In genomic region chr2:64104944-64105343, GRCh38 we compare ENCODE assay signal across 14 cellular contexts. TPM values are rescaled to one million over a fixed set of nuclear protein-coding genes. Genes with fewer than 3 reads are reported as not detected.
DNase-seq lines count a peak whose midpoint lies in the region; ATAC-seq, FAIRE-seq and TF ChIP-seq lines count a peak whose summit lies in the region.
"Had no signal": no experiment of that assay in that cellular context is flagged by ENCODE, and none has a peak within 500 bp of the region (broad histone marks: within the 10 kb centered on the region; RNA-seq: fewer than 3 reads in every experiment).

No MANE protein-coding gene starts in this region.

- H3K4me3 ChIP-seq in pancreas = no peak overlapping the region
- H3K4me3 ChIP-seq: GM23338, skin epidermis had no signal

- DNase-seq in H54 (ENCODE audit: insufficient read length, low spot score) (no peak), NCI-H748 (lab: John Stamatoyannopoulos, UW; ENCODE audit: unreplicated experiment) (peak; percentile 45), dermis blood vessel endothelial cell (peak; percentile 37), pancreas (no peak)
- DNase-seq in naive thymus-derived CD8-positive, alpha-beta T cell = no peak
- no peak for DNase-seq in activated T-helper 2 cell treated with anti-CD3 and anti-CD28 coated beads, Interferon-gamma antibody, Interleukin-2, Interleukin-4, amounts not matched to agents 10 μg/mL and 5 μg/mL and 100 μg/mL, durations not matched to agents 14 hours and 24 hours and 36 hours (ENCODE audit: low spot score)
- DNase-seq: activated CD8-positive, alpha-beta memory T cell treated with anti-CD3 and anti-CD28 coated beads, Interleukin-2, amount 10 ng/mL, durations not matched to agents 7 days and 5 days; NCI-H1930 had no signal

- no peaks in the 10 kb centered on the region for H3K9me3 Mint-ChIP-seq in naive thymus-derived CD8-positive, alpha-beta T cell
- H3K9me3 Mint-ChIP-seq in activated T-helper 2 cell treated with anti-CD3 and anti-CD28 coated beads, Interferon-gamma antibody, Interleukin-2, Interleukin-4, amounts not matched to agents 10 μg/mL and 5 μg/mL and 100 μg/mL, durations not matched to agents 14 hours and 24 hours and 36 hours = no peaks in the 10 kb centered on the region
- H3K9me3 Mint-ChIP-seq: GM23338, neural crest cell had no signal

- POLR2A ChIA-PET in naive thymus-derived CD8-positive, alpha-beta T cell (lab: Charles Lee) = no interaction called here

- H3K36me3 Mint-ChIP-seq in naive thymus-derived CD8-positive, alpha-beta T cell = peaks cover 5 to 47% (median 17%) of the 10 kb centered on the region in 3 donors
- H3K36me3 Mint-ChIP-seq in activated T-helper 2 cell treated with anti-CD3 and anti-CD28 coated beads, Interferon-gamma antibody, Interleukin-2, Interleukin-4, amounts not matched to agents 10 μg/mL and 5 μg/mL and 100 μg/mL, durations not matched to agents 14 hours and 24 hours and 36 hours (ENCODE audit: low read depth) = peaks cover 73% of the 10 kb centered on the region

- peak; percentile 57 for FAIRE-seq in H54 (lab: Jason Lieb, UNC)
- peak; percentile 64 for FAIRE-seq in pancreas (lab: Jason Lieb, UNC)
- FAIRE-seq: frontal cortex, TTC549 had no signal

- peaks cover 15 to 61% (median 52%) of the 10 kb centered on the region in 4 donors for H3K4me1 Mint-ChIP-seq in naive thymus-derived CD8-positive, alpha-beta T cell
- peaks cover 50% of the 10 kb centered on the region for H3K4me1 Mint-ChIP-seq in activated T-helper 2 cell treated with anti-CD3 and anti-CD28 coated beads, Interferon-gamma antibody, Interleukin-2, Interleukin-4, amounts not matched to agents 10 μg/mL and 5 μg/mL and 100 μg/mL, durations not matched to agents 14 hours and 24 hours and 36 hours (ENCODE audit: low read depth)

- TF ChIP-seq CTCF in pancreas (IDR thresholded peaks at IDR 0.05) = no peak

- intact Hi-C loops in pancreas (cut with DNase I) = no loop called here
- intact Hi-C loops in activated T-helper 2 cell treated with anti-CD3 and anti-CD28 coated beads, Interferon-gamma antibody, Interleukin-2, Interleukin-4, amounts not matched to agents 10 μg/mL and 5 μg/mL and 100 μg/mL, durations not matched to agents 14 hours and 24 hours and 36 hours (cut with micrococcal nuclease) = no loop called here

- H3K27me3 ChIP-seq in pancreas = no peaks in the 10 kb centered on the region

- peaks cover 0 to 11% (median 0%) of the 10 kb centered on the region in 3 donors for H3K36me3 ChIP-seq in pancreas

- ATAC-seq in pancreas (peak; percentile 57 to 72 (median 63)), HG03354 (IDR thresholded peaks at IDR 0.05; ENCODE audit: poor library complexity, severe bottlenecking, unreplicated experiment) (no peak)
- ATAC-seq in naive thymus-derived CD8-positive, alpha-beta T cell = no peak
- ATAC-seq: activated CD8-positive, alpha-beta memory T cell treated with anti-CD3 and anti-CD28 coated beads, Interleukin-2, amount 10 ng/mL, durations not matched to agents 7 days and 5 days; GM23338 had no signal

- H3K4me3 Mint-ChIP-seq in naive thymus-derived CD8-positive, alpha-beta T cell = no peak overlapping the region
- no peak overlapping the region for H3K4me3 Mint-ChIP-seq in activated T-helper 2 cell treated with anti-CD3 and anti-CD28 coated beads, Interferon-gamma antibody, Interleukin-2, Interleukin-4, amounts not matched to agents 10 μg/mL and 5 μg/mL and 100 μg/mL, durations not matched to agents 14 hours and 24 hours and 36 hours (ENCODE audit: low read depth)
- H3K4me3 Mint-ChIP-seq: activated CD8-positive, alpha-beta memory T cell treated with anti-CD3 and anti-CD28 coated beads, Interleukin-2, amount 10 ng/mL, durations not matched to agents 7 days and 5 days; GM23338; neural crest cell had no signal

- peaks cover 31 to 44% (median 44%) of the 10 kb centered on the region in 3 donors for H3K4me1 ChIP-seq in pancreas

- peak overlapping the region in 3 of 10 donors; percentile 41 to 63 (median 44) for H3K27ac Mint-ChIP-seq in naive thymus-derived CD8-positive, alpha-beta T cell
- no peak overlapping the region for H3K27ac Mint-ChIP-seq in activated T-helper 2 cell treated with anti-CD3 and anti-CD28 coated beads, Interferon-gamma antibody, Interleukin-2, Interleukin-4, amounts not matched to agents 10 μg/mL and 5 μg/mL and 100 μg/mL, durations not matched to agents 14 hours and 24 hours and 36 hours
- H3K27ac Mint-ChIP-seq: activated CD8-positive, alpha-beta memory T cell treated with anti-CD3 and anti-CD28 coated beads, Interleukin-2, amount 10 ng/mL, durations not matched to agents 7 days and 5 days; GM23338 had no signal

- H3K27ac ChIP-seq in pancreas = peak overlapping the region in 2 of 4 donors; percentile 50 to 53

- no peaks in the 10 kb centered on the region for H3K9me3 ChIP-seq in pancreas

- WGBS in pancreas, 2 donors = 3 to 7% methylated on average over 1 of the region's 1 CpG

- no peaks in the 10 kb centered on the region for H3K27me3 Mint-ChIP-seq in naive thymus-derived CD8-positive, alpha-beta T cell
- no peaks in the 10 kb centered on the region for H3K27me3 Mint-ChIP-seq in activated T-helper 2 cell treated with anti-CD3 and anti-CD28 coated beads, Interferon-gamma antibody, Interleukin-2, Interleukin-4, amounts not matched to agents 10 μg/mL and 5 μg/mL and 100 μg/mL, durations not matched to agents 14 hours and 24 hours and 36 hours (ENCODE audit: low read depth)
- H3K27me3 Mint-ChIP-seq: activated CD8-positive, alpha-beta memory T cell treated with anti-CD3 and anti-CD28 coated beads, Interleukin-2, amount 10 ng/mL, durations not matched to agents 7 days and 5 days had no signal

- no peak for TF ChIP-seq POLR2A in H54 (IDR thresholded peaks at IDR 0.05; ENCODE audit: low read depth, low read length)

RNA-seq across cellular contexts. Expression of gene PELI1, which starts 39.3 kb away (rescaled TPM):
- total RNA-seq in dermis blood vessel endothelial cell (48.8 and 53.0 TPM in 2 replicates), pancreas (10 to 100 TPM in 4 of 6 donors, 1 to 10 TPM in 2; 5.5 to 15.9 (median 11.3) TPM)
- 1 to 10 TPM; 5.7 to 8.0 TPM for polyA plus RNA-seq in pancreas
- 10 to 100 TPM; 26.9 to 27.8 TPM for total RNA-seq in naive thymus-derived CD8-positive, alpha-beta T cell
- polyA plus RNA-seq in naive thymus-derived CD8-positive, alpha-beta T cell = 1 to 10 TPM; 4.7 to 5.8 (median 5.3) TPM
- total RNA-seq in activated T-helper 2 cell treated with anti-CD3 and anti-CD28 coated beads, Interferon-gamma antibody, Interleukin-2, Interleukin-4, amounts not matched to agents 10 μg/mL and 5 μg/mL and 100 μg/mL, durations not matched to agents 14 hours and 24 hours and 36 hours = 21.6 and 25.1 TPM in 2 replicates

Comparison
In these comparisons a context has a peak if more than half of its experiments do, and no peak if none do; other contexts are left out.
1. DNase-seq: peak in NCI-H748 (single experiment) and dermis blood vessel endothelial cell (single experiment); none in H54 (single experiment), pancreas (0 of 6), naive thymus-derived CD8-positive, alpha-beta T cell (0 of 10) and activated T-helper 2 cell treated with anti-CD3 and anti-CD28 coated beads, Interferon-gamma antibody, Interleukin-2, Interleukin-4, amounts not matched to agents 10 μg/mL and 5 μg/mL and 100 μg/mL, durations not matched to agents 14 hours and 24 hours and 36 hours (single experiment).
2. ATAC-seq: peak in pancreas (4 of 4); none in HG03354 (single experiment) and naive thymus-derived CD8-positive, alpha-beta T cell (0 of 2).